In the genomic region with DNA sequence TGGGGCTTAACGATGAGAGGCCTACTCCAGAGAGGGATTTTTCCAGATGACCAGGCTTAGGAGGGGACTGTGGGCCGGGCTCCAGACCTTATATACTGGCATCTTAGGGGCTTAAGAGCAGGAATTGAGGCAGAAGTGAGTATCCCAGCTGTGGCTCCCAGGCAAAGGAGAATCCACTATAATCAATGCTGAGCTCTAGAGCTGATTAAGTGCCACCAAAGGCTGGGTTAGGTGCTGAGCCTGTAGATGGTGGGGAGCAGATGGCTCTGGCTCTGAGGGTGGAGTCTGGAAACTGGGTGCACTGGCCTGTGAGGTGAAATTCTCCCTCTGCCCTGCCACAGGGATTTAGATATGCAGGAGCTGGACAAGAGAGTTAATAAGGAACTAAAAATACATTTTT, we compare ENCODE assay signal across 19 cellular contexts. TPM values are rescaled to one million over a fixed set of nuclear protein-coding genes. Genes with fewer than 3 reads are reported as not detected.
A peak's percentile ranks its signal among the peaks of the same experiment; 100 is the strongest.
DNase-seq lines count a peak whose midpoint lies in the region; ATAC-seq lines count a peak whose summit lies in the region.
"Had no signal": no experiment of that assay in that cellular context is flagged by ENCODE, and none has a peak within 500 bp of the region (broad histone marks: within the 10 kb centered on the region; RNA-seq: fewer than 3 reads in every experiment).

No MANE protein-coding gene starts in this region.

- POLR2A ChIA-PET in CD8-positive, alpha-beta memory T cell (lab: Charles Lee), result no interaction called here
- POLR2A ChIA-PET in naive thymus-derived CD4-positive, alpha-beta T cell (lab: Charles Lee), result no interaction called here
- POLR2A ChIA-PET in HEK293T (lab: Yijun Ruan, JAX), result no interaction called here

- no peaks in the 10 kb centered on the region for H3K9me3 Mint-ChIP-seq in CD8-positive, alpha-beta memory T cell
- no peaks in the 10 kb centered on the region for H3K9me3 Mint-ChIP-seq in activated T-helper 2 cell treated with anti-CD3 and anti-CD28 coated beads, Interferon-gamma antibody, Interleukin-2, Interleukin-4, amounts not matched to agents 10 μg/mL and 5 μg/mL and 100 μg/mL, durations not matched to agents 14 hours and 24 hours and 36 hours
- H3K9me3 Mint-ChIP-seq in naive thymus-derived CD4-positive, alpha-beta T cell, result no peaks in the 10 kb centered on the region
- H3K9me3 Mint-ChIP-seq: activated B cell treated with CpG ODN at 0.5 μM for 24 hours; HFFc6; T-helper 2 cell treated with Interferon-gamma antibody and Interleukin-4, amounts not matched to agents 5 μg/mL and 100 μg/mL, for 36 hours had no signal

- no peaks in the 10 kb centered on the region for H3K27me3 Mint-ChIP-seq in CD8-positive, alpha-beta memory T cell
- no peaks in the 10 kb centered on the region for H3K27me3 Mint-ChIP-seq in activated T-helper 2 cell treated with anti-CD3 and anti-CD28 coated beads, Interferon-gamma antibody, Interleukin-2, Interleukin-4, amounts not matched to agents 10 μg/mL and 5 μg/mL and 100 μg/mL, durations not matched to agents 14 hours and 24 hours and 36 hours (ENCODE audit: low read depth)
- H3K27me3 Mint-ChIP-seq in naive thymus-derived CD4-positive, alpha-beta T cell, result no peaks in the 10 kb centered on the region
- H3K27me3 Mint-ChIP-seq: activated B cell treated with CpG ODN at 0.5 μM for 24 hours had no signal

- no peak for ATAC-seq in naive thymus-derived CD4-positive, alpha-beta T cell
- ATAC-seq: stimulated activated naive CD8-positive, alpha-beta T cell treated with anti-CD3 and anti-CD28 coated beads, Interleukin-15, Interleukin-2, amounts not matched to agents 100 U/mL and 50 U/mL, for 24 hours had no signal

- H3K27ac ChIP-seq in BLaER1, result peak overlapping the region; percentile 93
- no peak overlapping the region for H3K27ac ChIP-seq in CD8-positive, alpha-beta memory T cell (ENCODE audit: low read depth, low read length)
- H3K27ac ChIP-seq in naive thymus-derived CD4-positive, alpha-beta T cell (ENCODE audit: low read depth, low read length), result no peak overlapping the region
- H3K27ac ChIP-seq: SJCRH30 had no signal

- CTCF ChIA-PET in CD8-positive, alpha-beta memory T cell (lab: Charles Lee), result interaction anchor here (1.3 kb wide), 1 partner anchor 36 kb away, joined by 3 read pairs; no protein-coding TSS in a partner anchor
- CTCF ChIA-PET in naive thymus-derived CD4-positive, alpha-beta T cell (lab: Charles Lee), result no interaction called here
- CTCF ChIA-PET in HEK293T (lab: Yijun Ruan, JAX), result no interaction called here

- peaks cover 100% of the 10 kb centered on the region for H3K4me1 ChIP-seq in BLaER1
- peaks cover 66% of the 10 kb centered on the region for H3K4me1 ChIP-seq in CD8-positive, alpha-beta memory T cell (ENCODE audit: insufficient read depth, low read length)
- peaks cover 60 to 61% of the 10 kb centered on the region in 2 donors for H3K4me1 ChIP-seq in naive thymus-derived CD4-positive, alpha-beta T cell (ENCODE audit: control insufficient read depth in 2 of 2, insufficient read depth in 2 of 2, low read length in 2 of 2)

- H4K20me1 ChIP-seq in BLaER1, result no peaks in the 10 kb centered on the region

- DNase-seq in CD8-positive, alpha-beta memory T cell, result no peak
- DNase-seq in activated T-helper 2 cell treated with anti-CD3 and anti-CD28 coated beads, Interferon-gamma antibody, Interleukin-2, Interleukin-4, amounts not matched to agents 10 μg/mL and 5 μg/mL and 100 μg/mL, durations not matched to agents 14 hours and 24 hours and 36 hours (ENCODE audit: low spot score), result no peak
- DNase-seq in naive thymus-derived CD4-positive, alpha-beta T cell, result no peak
- DNase-seq in NOMO-1 treated with dmso at 0.1 percent for 144 hours (lab: John Stamatoyannopoulos, UW; ENCODE audit: unreplicated experiment) (no peak), NCI-H446 (lab: John Stamatoyannopoulos, UW) (no peak), HEK293T (ENCODE audit: extremely low spot score) (no peak)
- DNase-seq: activated B cell treated with CpG ODN at 0.5 μM for 24 hours; activated CD8-positive, alpha-beta memory T cell treated with anti-CD3 and anti-CD28 coated beads, Interleukin-2, amount 50 U/mL, for 4 hours; GF-D8; HFFc6; NCI-H2029 treated with DMSO at 0.1 percent for 48 hours; NCI-H524 treated with DMSO at 0.1 percent for 48 hours; OCI-M1; SJCRH30; stimulated activated naive CD8-positive, alpha-beta T cell treated with anti-CD3 and anti-CD28 coated beads, Interleukin-15, Interleukin-2, amounts not matched to agents 100 U/mL and 50 U/mL, for 24 hours had no signal

- peak overlapping the region; percentile 34 to 97 (median 91) for H3K27ac Mint-ChIP-seq in CD8-positive, alpha-beta memory T cell
- H3K27ac Mint-ChIP-seq in activated T-helper 2 cell treated with anti-CD3 and anti-CD28 coated beads, Interferon-gamma antibody, Interleukin-2, Interleukin-4, amounts not matched to agents 10 μg/mL and 5 μg/mL and 100 μg/mL, durations not matched to agents 14 hours and 24 hours and 36 hours, result peak overlapping the region; percentile 13
- H3K27ac Mint-ChIP-seq in naive thymus-derived CD4-positive, alpha-beta T cell, result peak overlapping the region in 6 of 9 donors; percentile 15 to 95 (median 80)
- H3K27ac Mint-ChIP-seq: activated B cell treated with CpG ODN at 0.5 μM for 24 hours; HFFc6; T-helper 2 cell treated with Interferon-gamma antibody and Interleukin-4, amounts not matched to agents 5 μg/mL and 100 μg/mL, for 36 hours had no signal

- H3K4me1 Mint-ChIP-seq in CD8-positive, alpha-beta memory T cell, result peaks cover 68 to 75% (median 71%) of the 10 kb centered on the region in 3 donors
- peaks cover 69% of the 10 kb centered on the region for H3K4me1 Mint-ChIP-seq in activated T-helper 2 cell treated with anti-CD3 and anti-CD28 coated beads, Interferon-gamma antibody, Interleukin-2, Interleukin-4, amounts not matched to agents 10 μg/mL and 5 μg/mL and 100 μg/mL, durations not matched to agents 14 hours and 24 hours and 36 hours (ENCODE audit: low read depth)
- peaks cover 43 to 79% (median 69%) of the 10 kb centered on the region in 7 donors for H3K4me1 Mint-ChIP-seq in naive thymus-derived CD4-positive, alpha-beta T cell

- H3K4me3 ChIP-seq in BLaER1, result no peak overlapping the region
- no peak overlapping the region for H3K4me3 ChIP-seq in CD8-positive, alpha-beta memory T cell (ENCODE audit: low read length)
- no peak overlapping the region for H3K4me3 ChIP-seq in naive thymus-derived CD4-positive, alpha-beta T cell (ENCODE audit: low read length)
- H3K4me3 ChIP-seq: esophagus muscularis mucosa, SJCRH30 had no signal

- intact Hi-C loops in activated T-helper 2 cell treated with anti-CD3 and anti-CD28 coated beads, Interferon-gamma antibody, Interleukin-2, Interleukin-4, amounts not matched to agents 10 μg/mL and 5 μg/mL and 100 μg/mL, durations not matched to agents 14 hours and 24 hours and 36 hours (cut with micrococcal nuclease), result loop anchor here (2.0 kb wide), 2 partner anchors 15 to 17 kb away; no protein-coding TSS in a partner anchor
- intact Hi-C loops in naive thymus-derived CD4-positive, alpha-beta T cell (cut with micrococcal nuclease), result no loop called here

- H3K9ac ChIP-seq in BLaER1, result 0 out of 2 replicates have a peak overlapping the region, but pooled peaks have one; percentile 21
- H3K9ac ChIP-seq: parathyroid adenoma had no signal

- H3K36me3 Mint-ChIP-seq in CD8-positive, alpha-beta memory T cell, result peaks cover 3 to 7% (median 6%) of the 10 kb centered on the region in 3 donors
- H3K36me3 Mint-ChIP-seq in activated T-helper 2 cell treated with anti-CD3 and anti-CD28 coated beads, Interferon-gamma antibody, Interleukin-2, Interleukin-4, amounts not matched to agents 10 μg/mL and 5 μg/mL and 100 μg/mL, durations not matched to agents 14 hours and 24 hours and 36 hours (ENCODE audit: low read depth), result peaks cover 6% of the 10 kb centered on the region
- H3K36me3 Mint-ChIP-seq in naive thymus-derived CD4-positive, alpha-beta T cell, result peaks cover 0 to 30% (median 0%) of the 10 kb centered on the region in 5 donors

- no peaks in the 10 kb centered on the region for H3K27me3 ChIP-seq in BLaER1
- no peaks in the 10 kb centered on the region for H3K27me3 ChIP-seq in CD8-positive, alpha-beta memory T cell (ENCODE audit: insufficient read depth, low read length, poor library complexity, severe bottlenecking)
- no peaks in the 10 kb centered on the region for H3K27me3 ChIP-seq in naive thymus-derived CD4-positive, alpha-beta T cell (ENCODE audit: control insufficient read depth in 2 of 2, insufficient read depth in 2 of 2, low read length in 2 of 2)
- H3K27me3 ChIP-seq: esophagus muscularis mucosa, SJCRH30 had no signal

- peak overlapping the region in 3 of 7 donors; percentile 41 to 58 (median 51) for H3K4me3 Mint-ChIP-seq in CD8-positive, alpha-beta memory T cell
- no peak overlapping the region for H3K4me3 Mint-ChIP-seq in activated T-helper 2 cell treated with anti-CD3 and anti-CD28 coated beads, Interferon-gamma antibody, Interleukin-2, Interleukin-4, amounts not matched to agents 10 μg/mL and 5 μg/mL and 100 μg/mL, durations not matched to agents 14 hours and 24 hours and 36 hours (ENCODE audit: low read depth)
- peak overlapping the region in 5 of 10 donors; percentile 37 to 81 (median 54) for H3K4me3 Mint-ChIP-seq in naive thymus-derived CD4-positive, alpha-beta T cell
- H3K4me3 Mint-ChIP-seq: activated B cell treated with CpG ODN at 0.5 μM for 24 hours, HFFc6 had no signal

- no peaks in the 10 kb centered on the region for H3K9me3 ChIP-seq in BLaER1
- H3K9me3 ChIP-seq in CD8-positive, alpha-beta memory T cell (ENCODE audit: low read length), result no peaks in the 10 kb centered on the region
- no peaks in the 10 kb centered on the region for H3K9me3 ChIP-seq in naive thymus-derived CD4-positive, alpha-beta T cell (ENCODE audit: control insufficient read depth in 2 of 3, low read length in 3 of 3)
- H3K9me3 ChIP-seq: esophagus muscularis mucosa, SJCRH30 had no signal

- H3K36me3 ChIP-seq in BLaER1, result no peaks in the 10 kb centered on the region
- H3K36me3 ChIP-seq in CD8-positive, alpha-beta memory T cell (ENCODE audit: insufficient read depth, low read length), result no peaks in the 10 kb centered on the region
- no peaks in the 10 kb centered on the region for H3K36me3 ChIP-seq in naive thymus-derived CD4-positive, alpha-beta T cell (ENCODE audit: control insufficient read depth in 2 of 3, insufficient read depth in 3 of 3, low read length in 3 of 3)
- H3K36me3 ChIP-seq: SJCRH30 had no signal

- peak overlapping the region; percentile 92 for H3K4me2 ChIP-seq in BLaER1

RNA-seq across cellular contexts. Expression of a gene that starts 23.2 kb away (rescaled TPM):
- total RNA-seq in CD8-positive, alpha-beta memory T cell, result 1 to 10 TPM; 5.0 to 5.1 TPM
- 10.3 TPM for polyA plus RNA-seq in CD8-positive, alpha-beta memory T cell
- 2.4 and 2.6 TPM in 2 replicates for total RNA-seq in activated T-helper 2 cell treated with anti-CD3 and anti-CD28 coated beads, Interferon-gamma antibody, Interleukin-2, Interleukin-4, amounts not matched to agents 10 μg/mL and 5 μg/mL and 100 μg/mL, durations not matched to agents 14 hours and 24 hours and 36 hours
- 1 to 10 TPM; 1.5 to 4.8 (median 2.3) TPM for total RNA-seq in naive thymus-derived CD4-positive, alpha-beta T cell
- polyA plus RNA-seq in naive thymus-derived CD4-positive, alpha-beta T cell, result 1 to 10 TPM; 2.3 to 3.8 TPM

RNA-seq across cellular contexts. Expression of a gene that starts 46.4 kb away (rescaled TPM):
- total RNA-seq in CD8-positive, alpha-beta memory T cell, result 10 to 100 TPM; 38.5 to 38.6 TPM
- 36.4 TPM for polyA plus RNA-seq in CD8-positive, alpha-beta memory T cell
- total RNA-seq in activated T-helper 2 cell treated with anti-CD3 and anti-CD28 coated beads, Interferon-gamma antibody, Interleukin-2, Interleukin-4, amounts not matched to agents 10 μg/mL and 5 μg/mL and 100 μg/mL, durations not matched to agents 14 hours and 24 hours and 36 hours, result 54.0 and 54.9 TPM in 2 replicates
- 10 to 100 TPM; 56.8 to 77.0 (median 67.0) TPM for total RNA-seq in naive thymus-derived CD4-positive, alpha-beta T cell
- polyA plus RNA-seq in naive thymus-derived CD4-positive, alpha-beta T cell, result 10 to 100 TPM; 16.7 to 34.6 TPM

Comparison
In these comparisons a context has a peak if more than half of its experiments do, and no peak if none do; other contexts are left out.
1. H3K27ac Mint-ChIP-seq: peak in every context shown above with its lines; median percentile 91 in CD8-positive, alpha-beta memory T cell; 80 in naive thymus-derived CD4-positive, alpha-beta T cell; 13 in activated T-helper 2 cell treated with anti-CD3 and anti-CD28 coated beads, Interferon-gamma antibody, Interleukin-2, Interleukin-4, amounts not matched to agents 10 μg/mL and 5 μg/mL and 100 μg/mL, durations not matched to agents 14 hours and 24 hours and 36 hours.